In the genomic region with DNA sequence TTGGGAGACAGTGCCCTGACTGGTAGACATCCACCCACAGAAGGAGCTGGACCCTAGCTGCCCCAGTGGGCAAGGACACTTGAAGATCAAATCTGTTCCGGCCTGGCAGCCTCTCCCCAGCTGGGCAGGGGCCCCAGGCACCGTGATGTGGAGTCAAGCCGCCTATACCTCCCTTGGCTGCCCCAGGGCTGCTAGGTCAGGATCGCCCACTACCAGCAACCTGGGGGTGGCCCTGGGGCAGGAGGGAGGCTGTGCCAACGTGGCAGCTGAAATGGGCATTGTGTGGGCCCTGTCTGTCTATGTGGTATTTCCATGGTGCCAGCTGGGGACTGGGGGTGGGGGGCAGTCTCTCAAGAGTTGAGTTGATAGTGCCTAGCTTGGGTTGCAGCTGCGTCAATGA, we compare ENCODE assay signal across 1 cellular context.
TF ChIP-seq lines count a peak whose summit lies in the region.

No MANE protein-coding gene starts in this region.

TF ChIP-seq in SK-N-SH treated with all-trans-retinoic acid at 6 μM for 48 hours, 23 proteins besides CTCF, POLR2A, EP300 and RAD21 (continued from another document):
- TF ChIP-seq, protein P1, sequence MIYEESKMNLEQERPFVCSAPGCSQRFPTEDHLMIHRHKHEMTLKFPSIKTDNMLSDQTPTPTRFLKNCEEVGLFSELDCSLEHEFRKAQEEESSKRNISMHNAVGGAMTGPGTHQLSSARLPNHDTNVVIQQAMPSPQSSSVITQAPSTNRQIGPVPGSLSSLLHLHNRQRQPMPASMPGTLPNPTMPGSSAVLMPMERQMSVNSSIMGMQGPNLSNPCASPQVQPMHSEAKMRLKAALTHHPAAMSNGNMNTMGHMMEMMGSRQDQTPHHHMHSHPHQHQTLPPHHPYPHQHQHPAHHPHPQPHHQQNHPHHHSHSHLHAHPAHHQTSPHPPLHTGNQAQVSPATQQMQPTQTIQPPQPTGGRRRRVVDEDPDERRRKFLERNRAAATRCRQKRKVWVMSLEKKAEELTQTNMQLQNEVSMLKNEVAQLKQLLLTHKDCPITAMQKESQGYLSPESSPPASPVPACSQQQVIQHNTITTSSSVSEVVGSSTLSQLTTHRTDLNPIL (CRISPR knock-in tag; IDR thresholded peaks at IDR 0.05; ENCODE audit: low read depth): no peak
- TF ChIP-seq GLIS3 (CRISPR knock-in tag; IDR thresholded peaks at IDR 0.05) (no peak), ZC3H10 (CRISPR knock-in tag; IDR thresholded peaks at IDR 0.05) (no peak), ZNF70 (CRISPR knock-in tag; IDR thresholded peaks at IDR 0.05) (no peak), ZFP3 (CRISPR knock-in tag; IDR thresholded peaks at IDR 0.05) (no peak), ESRRG (CRISPR knock-in tag; IDR thresholded peaks at IDR 0.05) (no peak)
- TF ChIP-seq, protein P2, sequence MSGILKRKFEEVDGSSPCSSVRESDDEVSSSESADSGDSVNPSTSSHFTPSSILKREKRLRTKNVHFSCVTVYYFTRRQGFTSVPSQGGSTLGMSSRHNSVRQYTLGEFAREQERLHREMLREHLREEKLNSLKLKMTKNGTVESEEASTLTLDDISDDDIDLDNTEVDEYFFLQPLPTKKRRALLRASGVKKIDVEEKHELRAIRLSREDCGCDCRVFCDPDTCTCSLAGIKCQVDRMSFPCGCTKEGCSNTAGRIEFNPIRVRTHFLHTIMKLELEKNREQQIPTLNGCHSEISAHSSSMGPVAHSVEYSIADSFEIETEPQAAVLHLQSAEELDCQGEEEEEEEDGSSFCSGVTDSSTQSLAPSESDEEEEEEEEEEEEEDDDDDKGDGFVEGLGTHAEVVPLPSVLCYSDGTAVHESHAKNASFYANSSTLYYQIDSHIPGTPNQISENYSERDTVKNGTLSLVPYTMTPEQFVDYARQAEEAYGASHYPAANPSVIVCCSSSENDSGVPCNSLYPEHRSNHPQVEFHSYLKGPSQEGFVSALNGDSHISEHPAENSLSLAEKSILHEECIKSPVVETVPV (CRISPR knock-in tag; IDR thresholded peaks at IDR 0.05): no peak
